ENCODE assay signal across 16 cellular contexts in the genomic region with DNA sequence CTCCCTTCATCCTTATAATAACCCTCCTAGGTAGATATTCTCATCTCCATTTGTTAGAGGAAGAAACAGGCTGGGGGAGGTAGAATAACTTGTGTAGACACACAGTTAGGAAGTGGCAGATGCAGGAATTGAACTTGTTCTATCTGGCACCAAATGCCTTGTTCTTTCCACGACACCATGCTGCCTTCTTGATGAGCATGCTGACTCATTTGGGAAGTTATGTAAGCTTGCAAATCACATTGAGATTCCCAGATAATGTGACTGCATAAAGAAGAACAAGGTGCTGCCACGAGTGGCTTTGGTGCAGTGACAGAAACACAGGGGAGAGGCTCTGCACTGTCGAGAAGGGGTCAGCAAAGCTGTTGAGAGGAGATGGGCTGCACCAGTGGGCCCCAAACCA. TPM values are rescaled to one million over a fixed set of nuclear protein-coding genes. Genes with fewer than 3 reads are reported as not detected.
DNase-seq lines count a peak whose midpoint lies in the region; ATAC-seq and TF ChIP-seq lines count a peak whose summit lies in the region.
"Had no signal": no experiment of that assay in that cellular context is flagged by ENCODE, and none has a peak within 500 bp of the region (broad histone marks: within the 10 kb centered on the region; RNA-seq: fewer than 3 reads in every experiment).

No MANE protein-coding gene starts in this region.

- H4K8ac ChIP-seq in mesenchymal stem cell (ENCODE audit: low read length) = no peak overlapping the region

- TF ChIP-seq CTCF in C4-2B (conservative IDR thresholded peaks at IDR 0.05) (no peak), NB4 (IDR thresholded peaks at IDR 0.05; ENCODE audit: low read depth, low read length) (no peak), chondrocyte (IDR thresholded peaks at IDR 0.05) (no peak)

- no peak overlapping the region for H3K27ac Mint-ChIP-seq in chondrocyte (ENCODE audit: unreplicated experiment)
- H3K27ac Mint-ChIP-seq: activated T-cell treated with anti-CD3 and anti-CD28 coated beads, Interleukin-2, amount 50 U/mL, for 72 hours; mesothelial cell of epicardium; stimulated activated naive CD8-positive, alpha-beta T cell treated with anti-CD3 and anti-CD28 coated beads, Interleukin-15, amount 100 ng/mL, for 72 hours had no signal

- H3K27me3 Mint-ChIP-seq in chondrocyte (ENCODE audit: low read depth) = no peaks in the 10 kb centered on the region
- H3K27me3 Mint-ChIP-seq: stimulated activated naive CD8-positive, alpha-beta T cell treated with anti-CD3 and anti-CD28 coated beads, Interleukin-15, amount 100 ng/mL, for 72 hours had no signal

- H2AK5ac ChIP-seq in mesenchymal stem cell (ENCODE audit: low read length, severe bottlenecking) = no peak overlapping the region

- H3K18ac ChIP-seq in mesenchymal stem cell (ENCODE audit: low read depth in 1 of 2, low read length in 2 of 2) = no peak overlapping the region

- H3K23ac ChIP-seq in mesenchymal stem cell (ENCODE audit: low read length in 2 of 2) = no peak overlapping the region

- H3K4me1 Mint-ChIP-seq in chondrocyte (ENCODE audit: low read depth) = peaks cover 6% of the 10 kb centered on the region

- no peak overlapping the region for H4K91ac ChIP-seq in mesenchymal stem cell (ENCODE audit: low read length)

- H3K4me3 ChIP-seq in NB4 (ENCODE audit: low read depth, low read length) = no peak overlapping the region
- no peak overlapping the region for H3K4me3 ChIP-seq in mesenchymal stem cell (ENCODE audit: insufficient read depth in 1 of 2, low read depth in 1 of 2, low read length in 2 of 2)
- H3K4me3 ChIP-seq: HAP-1 had no signal

- H2BK120ac ChIP-seq in mesenchymal stem cell (ENCODE audit: low read depth, low read length) = no peak overlapping the region

- peaks cover 3% of the 10 kb centered on the region for H3K4me1 ChIP-seq in mesenchymal stem cell (ENCODE audit: control insufficient read depth, insufficient read depth, low read depth, low read length)
- H3K4me1 ChIP-seq: Caco-2 had no signal

- peaks cover 2% of the 10 kb centered on the region for H3K9me3 Mint-ChIP-seq in chondrocyte (ENCODE audit: low read depth)
- H3K9me3 Mint-ChIP-seq: activated T-cell treated with anti-CD3 and anti-CD28 coated beads, Interleukin-2, amount 50 U/mL, for 72 hours; mesothelial cell of epicardium had no signal

- H3K4me2 ChIP-seq in mesenchymal stem cell (ENCODE audit: low read length, poor library complexity, severe bottlenecking) = no peak overlapping the region
- H3K4me2 ChIP-seq: KMS-11 had no signal

- WGBS in mesenchymal stem cell = 55% methylated on average over 2 of the region's 3 CpGs

- no peak for ATAC-seq in GM21737 (IDR thresholded peaks at IDR 0.05; ENCODE audit: unreplicated experiment)
- ATAC-seq: activated T-cell treated with anti-CD3 and anti-CD28 coated beads, Interleukin-2, amount 50 U/mL, for 72 hours; stimulated activated naive CD8-positive, alpha-beta T cell treated with anti-CD3 and anti-CD28 coated beads, Interleukin-15, amount 100 ng/mL, for 72 hours had no signal

- no peaks in the 10 kb centered on the region for H3K9me3 ChIP-seq in mesenchymal stem cell (ENCODE audit: control insufficient read depth, low read length)
- H3K9me3 ChIP-seq: Caco-2, HAP-1 had no signal

- H2BK15ac ChIP-seq in mesenchymal stem cell (ENCODE audit: low read depth, poor library complexity, severe bottlenecking) = no peak overlapping the region

- no peak overlapping the region for H3K9ac ChIP-seq in mesenchymal stem cell (ENCODE audit: low read length)
- H3K9ac ChIP-seq: KMS-11 had no signal

- DNase-seq in NB4 (ENCODE audit: low read depth) (peak; percentile 27), cerebellum (ENCODE audit: low spot score) (peak; percentile 43), mesenchymal stem cell (peak; percentile 6), OCI-M2 (lab: John Stamatoyannopoulos, UW; ENCODE audit: unreplicated experiment) (no peak), NCI-H2227 treated with DMSO at 0.1 percent for 48 hours (lab: John Stamatoyannopoulos, UW) (no peak), chondrocyte (ENCODE audit: low spot score) (no peak)
- DNase-seq: activated T-cell treated with anti-CD3 and anti-CD28 coated beads, Interleukin-2, amount 50 U/mL, for 72 hours; Caco-2; NCI-H187 treated with DMSO at 0.1 percent for 48 hours; small intestine; stimulated activated naive CD8-positive, alpha-beta T cell treated with anti-CD3 and anti-CD28 coated beads, Interleukin-15, amount 100 ng/mL, for 72 hours had no signal

- no peaks in the 10 kb centered on the region for H3K36me3 ChIP-seq in mesenchymal stem cell (ENCODE audit: control insufficient read depth in 1 of 2, insufficient read depth in 2 of 2, low read depth in 1 of 2, low read length in 2 of 2)
- H3K36me3 ChIP-seq: HAP-1 had no signal

- no peak overlapping the region for H3K14ac ChIP-seq in mesenchymal stem cell (ENCODE audit: low read length in 2 of 2)

- TF ChIP-seq POLR2A in NB4 (IDR thresholded peaks at IDR 0.05; ENCODE audit: extremely low read depth, insufficient read length) = no peak

- no peak overlapping the region for H3K4ac ChIP-seq in mesenchymal stem cell (ENCODE audit: low read depth in 1 of 2, low read length in 2 of 2)

- no peak overlapping the region for H2AFZ ChIP-seq in mesenchymal stem cell (ENCODE audit: low read depth, low read length)

- no peak overlapping the region for H2BK5ac ChIP-seq in mesenchymal stem cell (ENCODE audit: low read depth, low read length, poor library complexity, severe bottlenecking)

- H3K79me1 ChIP-seq in mesenchymal stem cell (replicated peaks; ENCODE audit: low read length, poor library complexity, severe bottlenecking) = no peaks in the 10 kb centered on the region

- peak overlapping the region; percentile 85 for H3K27ac ChIP-seq in C4-2B
- no peak overlapping the region for H3K27ac ChIP-seq in mesenchymal stem cell (ENCODE audit: low read length, poor library complexity, severe bottlenecking)
- H3K27ac ChIP-seq: KMS-11 had no signal

- H3K4me3 Mint-ChIP-seq in chondrocyte (ENCODE audit: unreplicated experiment) = no peak overlapping the region
- H3K4me3 Mint-ChIP-seq: activated T-cell treated with anti-CD3 and anti-CD28 coated beads, Interleukin-2, amount 50 U/mL, for 72 hours; mesothelial cell of epicardium; stimulated activated naive CD8-positive, alpha-beta T cell treated with anti-CD3 and anti-CD28 coated beads, Interleukin-15, amount 100 ng/mL, for 72 hours had no signal

- peaks cover 2% of the 10 kb centered on the region for H3K36me3 Mint-ChIP-seq in chondrocyte (ENCODE audit: low read depth)
- H3K36me3 Mint-ChIP-seq: mesothelial cell of epicardium had no signal

- H3K27me3 ChIP-seq in mesenchymal stem cell (ENCODE audit: control insufficient read depth in 1 of 2, insufficient read depth in 1 of 2, low read length in 2 of 2) = no peaks in the 10 kb centered on the region

- H2BK12ac ChIP-seq in mesenchymal stem cell (ENCODE audit: low read length in 2 of 2) = no peak overlapping the region

RNA-seq across cellular contexts. Expression of a gene that starts 27.5 kb away (rescaled TPM):
- total RNA-seq in cerebellum (40.5 TPM), chondrocyte (81.8 to 109 TPM (median 87.6 TPM) in 3 replicates)
- 376 TPM for polyA plus RNA-seq in mesenchymal stem cell (2013, experiment 1 of 2)
- 362 TPM for polyA plus RNA-seq in mesenchymal stem cell (2013, experiment 2 of 2)

Comparison
In these comparisons a context has a peak if more than half of its experiments do, and no peak if none do; other contexts are left out.
1. DNase-seq: peak in NB4 (single experiment), cerebellum (single experiment) and mesenchymal stem cell (single experiment); none in OCI-M2 (single experiment), NCI-H2227 treated with DMSO at 0.1 percent for 48 hours (single experiment) and chondrocyte (single experiment).